ENCODE assay signal across 20 cellular contexts in the genomic region with DNA sequence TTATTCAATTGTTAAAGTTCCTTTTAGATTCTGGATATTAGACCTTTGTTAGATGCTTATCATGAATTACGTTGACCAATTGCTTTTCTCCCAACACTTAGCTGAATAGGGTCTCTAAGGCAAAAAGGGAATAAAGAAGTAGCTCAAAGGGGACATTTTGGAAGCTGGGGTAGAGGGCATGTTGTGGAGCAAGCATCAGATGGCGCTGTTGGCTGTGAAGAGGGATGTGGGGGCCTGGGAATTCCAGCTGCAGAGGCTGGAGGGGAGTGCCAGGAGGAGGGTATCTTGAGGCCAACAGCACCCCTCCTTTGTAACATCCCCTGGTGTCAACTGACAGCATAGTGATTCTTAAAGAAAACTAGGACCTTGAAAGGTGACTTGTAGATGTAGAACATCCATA.
"Had no signal": no experiment of that assay in that cellular context is flagged by ENCODE, and none has a peak within 500 bp of the region (broad histone marks: within the 10 kb centered on the region; RNA-seq: fewer than 3 reads in every experiment).

No MANE protein-coding gene starts in this region.

- H3K27me3 Mint-ChIP-seq: effector memory CD8-positive, alpha-beta T cell; memory B cell; natural killer cell treated with Interleukin-12 subunit alpha and Interleukin-12 subunit beta and Interleukin-15 and Interleukin-18, amount 100 ng/mL, for 72 hours had no signal

- H3K27ac Mint-ChIP-seq: effector memory CD8-positive, alpha-beta T cell; immature natural killer cell; memory B cell; mesothelial cell of epicardium; natural killer cell treated with Interleukin-12 subunit alpha and Interleukin-12 subunit beta and Interleukin-15 and Interleukin-18, amount 100 ng/mL, for 72 hours had no signal

- H3K36me3 Mint-ChIP-seq: immature natural killer cell; memory B cell; mesothelial cell of epicardium; natural killer cell treated with Interleukin-12 subunit alpha and Interleukin-12 subunit beta and Interleukin-15 and Interleukin-18, amount 100 ng/mL, for 72 hours had no signal

- H3K4me1 Mint-ChIP-seq: immature natural killer cell, memory B cell, mesothelial cell of epicardium had no signal

- DNase-seq: effector memory CD8-positive, alpha-beta T cell; esophagus squamous epithelium; foreskin fibroblast; immature natural killer cell; left ventricle myocardium inferior; lower lobe of right lung; stimulated activated CD4-positive, alpha-beta T cell treated with anti-CD3 and anti-CD28 coated beads, Interleukin-2, amount 100 ng/mL, for 24 hours; stimulated activated CD4-positive, alpha-beta T cell treated with anti-CD3 and anti-CD28 coated beads, Interleukin-4, amount 100 ng/mL, for 4 hours; stimulated activated naive CD4-positive, alpha-beta T cell; stomach; substantia nigra; trophoblast cell; uterus had no signal

- H3K4me3 Mint-ChIP-seq: effector memory CD8-positive, alpha-beta T cell; immature natural killer cell; memory B cell; mesothelial cell of epicardium; natural killer cell treated with Interleukin-12 subunit alpha and Interleukin-12 subunit beta and Interleukin-15 and Interleukin-18, amount 100 ng/mL, for 72 hours had no signal

- H3K36me3 ChIP-seq: esophagus squamous epithelium, gastroesophageal sphincter, left ventricle myocardium inferior, lower lobe of right lung, neutrophil, stomach, thoracic aorta, uterus had no signal

- H3K27ac ChIP-seq: esophagus squamous epithelium, gastroesophageal sphincter, left ventricle myocardium inferior, lower lobe of right lung, neutrophil, stomach, thoracic aorta, uterus had no signal

- H3K9me3 ChIP-seq: gastroesophageal sphincter, lower lobe of right lung, neutrophil, thoracic aorta, uterus had no signal

- H3K27me3 ChIP-seq: esophagus squamous epithelium, gastroesophageal sphincter, neutrophil, stomach, uterus had no signal

- H3K4me3 ChIP-seq: esophagus squamous epithelium, gastroesophageal sphincter, left ventricle myocardium inferior, lower lobe of right lung, stomach, thoracic aorta, uterus had no signal

- ATAC-seq: effector memory CD8-positive, alpha-beta T cell; gastroesophageal sphincter; lower lobe of right lung; natural killer cell treated with Interleukin-12 subunit alpha and Interleukin-12 subunit beta and Interleukin-15 and Interleukin-18, amount 100 ng/mL, for 72 hours; sciatic nerve had no signal
